In genomic region chr7:45259966-45260646, GRCh38 we compare ENCODE assay signal across 8 cellular contexts.
DNase-seq lines count a peak whose midpoint lies in the region; ATAC-seq and TF ChIP-seq lines count a peak whose summit lies in the region.

No MANE protein-coding gene starts in this region.

- H3K36me3 Mint-ChIP-seq in progenitor cell of endocrine pancreas (ENCODE audit: insufficient read depth) = no peaks in the 10 kb centered on the region

- intact Hi-C loops in cardiac septum (cut with DNase I) = loop anchor here (1.0 kb wide), 1 partner anchor 105 kb away; no protein-coding TSS in a partner anchor
- intact Hi-C loops in vagina (cut with DNase I) = loop anchor here (2.0 kb wide), 1 partner anchor 105 kb away; no protein-coding TSS in a partner anchor

- H3K4me3 ChIP-seq in SJCRH30 (no peak overlapping the region), vagina (no peak overlapping the region)

- no peak overlapping the region for H3K27ac Mint-ChIP-seq in progenitor cell of endocrine pancreas

- peaks cover 30% of the 10 kb centered on the region for H3K27me3 Mint-ChIP-seq in progenitor cell of endocrine pancreas

- peak; percentile 97 for TF ChIP-seq CTCF in progenitor cell of endocrine pancreas (IDR thresholded peaks at IDR 0.05; ENCODE audit: unreplicated experiment)
- TF ChIP-seq CTCF in vagina (IDR thresholded peaks at IDR 0.05) = peak; percentile 95 to 96 (median 96)

- H3K36me3 ChIP-seq in SJCRH30 (no peaks in the 10 kb centered on the region), vagina (no peaks in the 10 kb centered on the region)

- H3K4me3 Mint-ChIP-seq in progenitor cell of endocrine pancreas (ENCODE audit: low read depth) = no peak overlapping the region

- H3K9me3 Mint-ChIP-seq in progenitor cell of endocrine pancreas (ENCODE audit: low read depth) = peaks cover 4% of the 10 kb centered on the region

- H3K9me3 ChIP-seq in SJCRH30 (replicated peaks) = no peaks in the 10 kb centered on the region
- H3K9me3 ChIP-seq in vagina = no peaks in the 10 kb centered on the region

- H3K4me1 Mint-ChIP-seq in progenitor cell of endocrine pancreas (ENCODE audit: low read depth) = no peaks in the 10 kb centered on the region

- DNase-seq in NCI-H187 (lab: John Stamatoyannopoulos, UW) (peak; percentile 4 to 17), NCI-H187 treated with DMSO at 0.1 percent for 48 hours (lab: John Stamatoyannopoulos, UW) (no peak), SJCRH30 (peak; percentile 35 to 63), cardiac septum (ENCODE audit: low spot score) (peak; percentile 88), progenitor cell of endocrine pancreas (ENCODE audit: low spot score, unreplicated experiment) (peak; percentile 70), vagina (ENCODE audit: extremely low spot score in 2 of 2) (no peak)
- peak; percentile 75 for DNase-seq in activated naive CD4-positive, alpha-beta T cell treated with Interleukin-2 at 50 U/mL for 16 hours

- no peaks in the 10 kb centered on the region for H3K4me1 ChIP-seq in SJCRH30
- H3K4me1 ChIP-seq in vagina = no peaks in the 10 kb centered on the region

- H3K27ac ChIP-seq in SJCRH30 = no peak overlapping the region
- no peak overlapping the region for H3K27ac ChIP-seq in vagina

- peaks cover 2% of the 10 kb centered on the region for H3K27me3 ChIP-seq in SJCRH30
- H3K27me3 ChIP-seq in vagina = no peaks in the 10 kb centered on the region

- TF ChIP-seq POLR2A in vagina (IDR thresholded peaks at IDR 0.05) = no peak

- ATAC-seq in HG03280 (IDR thresholded peaks at IDR 0.05; ENCODE audit: unreplicated experiment) = peak; percentile 77

Comparison
In these comparisons a context has a peak if more than half of its experiments do, and no peak if none do; other contexts are left out.
1. DNase-seq: peak in NCI-H187 (2 of 2), SJCRH30 (2 of 2), activated naive CD4-positive, alpha-beta T cell treated with Interleukin-2 at 50 U/mL for 16 hours (single experiment), cardiac septum (single experiment) and progenitor cell of endocrine pancreas (single experiment); none in NCI-H187 treated with DMSO at 0.1 percent for 48 hours (single experiment) and vagina (0 of 2).